ENCODE assay signal across 8 cellular contexts in the genomic region with DNA sequence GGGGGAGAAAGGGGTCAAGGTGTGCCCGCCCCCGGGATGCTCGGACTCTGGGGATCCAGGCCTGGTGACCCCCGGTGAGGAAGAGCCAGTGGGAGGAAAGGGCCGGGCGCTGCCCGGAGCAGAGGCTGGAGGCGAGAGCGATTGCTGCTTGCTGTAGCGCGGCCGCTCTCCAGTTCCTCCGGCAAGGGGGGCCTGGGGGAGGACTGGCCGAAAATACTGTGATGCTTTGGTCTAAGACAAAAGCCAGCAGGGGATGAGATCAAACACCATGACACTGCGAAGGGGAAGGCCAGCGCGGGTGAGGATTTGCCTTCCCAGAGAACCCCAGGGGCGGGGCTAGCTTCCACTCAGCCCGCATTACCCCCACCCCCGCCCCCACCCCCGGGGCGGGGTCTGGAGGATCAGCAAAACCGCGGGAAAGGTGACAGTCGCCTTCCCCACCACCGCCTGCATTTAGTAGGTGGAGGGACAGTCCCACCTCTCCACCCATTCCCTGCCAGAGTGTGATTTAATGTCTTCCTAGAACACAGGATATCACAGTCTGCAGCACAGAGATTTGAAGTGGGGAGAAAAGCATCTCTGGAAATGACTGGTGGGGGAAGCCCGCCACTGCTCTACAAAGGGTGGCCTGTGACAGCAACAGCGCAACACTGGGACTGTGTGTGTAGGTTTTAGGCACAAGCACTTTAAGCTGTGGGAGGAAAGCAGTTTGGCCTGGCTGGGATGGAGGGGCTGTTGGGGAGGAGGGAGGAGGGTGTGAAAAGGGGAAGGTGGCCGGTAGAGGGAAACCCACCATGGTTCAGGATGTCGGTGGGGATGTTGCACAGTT. TPM values are rescaled to one million over a fixed set of nuclear protein-coding genes. Genes with fewer than 3 reads are reported as not detected.
DNase-seq lines count a peak whose midpoint lies in the region; ATAC-seq and TF ChIP-seq lines count a peak whose summit lies in the region.

No MANE protein-coding gene starts in this region.

- H3K9me3 ChIP-seq in AG04450 (ENCODE audit: control insufficient read depth, insufficient read depth, low read length): no peaks in the 10 kb centered on the region; the same call in 1 of the 2 replicates

- no peak for TF ChIP-seq CTCF in AG04450 (IDR thresholded peaks at IDR 0.05; ENCODE audit: low read depth, low read length)

- POLR2A ChIA-PET in AG04450 (lab: Yijun Ruan, JAX): interaction anchor here (1.1 to 2.7 kb wide), 3 partner anchors 24 to 27 kb away, joined by 4 to 8 read pairs (median 6); no protein-coding TSS in a partner anchor

- DNase-seq in AG04450 (ENCODE audit: low read depth, low spot score): no peak
- DNase-seq in NCI-H524 treated with DMSO at 0.1 percent for 48 hours (lab: John Stamatoyannopoulos, UW): peak; percentile 55
- peak; percentile 79 to 91 for DNase-seq in activated CD4-positive, alpha-beta T cell treated with anti-CD3 and anti-CD28 coated beads, Interleukin-2, amount 50 U/mL, for 24 hours (ENCODE audit: low read depth in 1 of 2, low spot score in 1 of 2)
- peak; percentile 15 for DNase-seq in effector CD4-positive, alpha-beta T cell
- DNase-seq in mesenteric fat pad (ENCODE audit: low spot score): peak; percentile 89
- DNase-seq in stimulated activated CD8-positive, alpha-beta memory T cell treated with anti-CD3 and anti-CD28 coated beads, Interleukin-2, amount 100 ng/mL, for 48 hours (ENCODE audit: low read depth in 2 of 2): peak; percentile 89 to 94

- CTCF ChIA-PET in AG04450 (lab: Charles Lee): no interaction called here

- H3K27me3 ChIP-seq in AG04450 (ENCODE audit: control insufficient read depth, insufficient read depth, low read length): no peaks in the 10 kb centered on the region

- peak; percentile 89 for ATAC-seq in GM19025 (IDR thresholded peaks at IDR 0.05; ENCODE audit: low read depth, unreplicated experiment)
- ATAC-seq in HG03280 (IDR thresholded peaks at IDR 0.05; ENCODE audit: unreplicated experiment): peak; percentile 81

- peak overlapping the region; percentile 50 for H3K4me3 ChIP-seq in AG04450 (ENCODE audit: low read depth, low read length)

- peak overlapping the region; percentile 47 for H3K27ac ChIP-seq in AG04450 (ENCODE audit: low read depth, low read length)

RNA-seq across cellular contexts. Expression of gene MRC2, which starts 25.7 kb away (rescaled TPM):
- 61.6 and 68.9 TPM in 2 replicates for polyA plus RNA-seq in AG04450 (2011; rRNA removed)
- polyA minus RNA-seq in AG04450 (2011; rRNA and poly(A)+ RNA removed): 62.5 and 84.5 TPM in 2 replicates
- 46.1 TPM for total RNA-seq in mesenteric fat pad
